In genomic region chr22:40216041-40216756, GRCh38 we compare ENCODE assay signal across 9 cellular contexts. TPM values are rescaled to one million over a fixed set of nuclear protein-coding genes. Genes with fewer than 3 reads are reported as not detected.
DNase-seq lines count a peak whose midpoint lies in the region; ATAC-seq and TF ChIP-seq lines count a peak whose summit lies in the region.
"Had no signal": no experiment of that assay in that cellular context is flagged by ENCODE, and none has a peak within 500 bp of the region (broad histone marks: within the 10 kb centered on the region; RNA-seq: fewer than 3 reads in every experiment).

No MANE protein-coding gene starts in this region.

- H3K9me3 ChIP-seq in mucosa of rectum (ENCODE audit: control insufficient read depth in 2 of 2, low read length in 2 of 2), result no peaks in the 10 kb centered on the region
- H3K9me3 ChIP-seq: adrenal gland had no signal

- H3K79me2 ChIP-seq in GM23338 (replicated peaks; ENCODE audit: insufficient read depth), result peaks cover 100% of the 10 kb centered on the region

- peaks cover 80% of the 10 kb centered on the region for H3K4me1 ChIP-seq in GM23338 (ENCODE audit: insufficient read depth)
- H3K4me1 ChIP-seq in mucosa of rectum (ENCODE audit: control insufficient read depth in 2 of 2, insufficient read depth in 2 of 2, low read length in 2 of 2), result peaks cover 6 to 15% of the 10 kb centered on the region in 2 donors

- H3K36me3 Mint-ChIP-seq in GM23338 (ENCODE audit: low read depth), result peaks cover 15% of the 10 kb centered on the region; the same call in 1 of the 3 replicates
- H3K36me3 Mint-ChIP-seq in activated CD4-positive, alpha-beta memory T cell treated with anti-CD3 and anti-CD28 coated beads, Interleukin-2, amount 10 ng/mL, durations not matched to agents 7 days and 5 days (ENCODE audit: low read depth), result peaks cover 9% of the 10 kb centered on the region

- ATAC-seq in GM23338 (peak; percentile 19), HG03432 (IDR thresholded peaks at IDR 0.05; ENCODE audit: unreplicated experiment) (no peak), GM18519 (IDR thresholded peaks at IDR 0.05; ENCODE audit: low FRiP score, unreplicated experiment) (no peak), GM19467 (IDR thresholded peaks at IDR 0.05; ENCODE audit: unreplicated experiment) (no peak)

- H3K27me3 ChIP-seq in GM23338 (ENCODE audit: insufficient read depth) (no peaks in the 10 kb centered on the region), mucosa of rectum (ENCODE audit: control insufficient read depth in 2 of 2, insufficient read depth in 2 of 2, low read length in 2 of 2) (no peaks in the 10 kb centered on the region)
- H3K27me3 ChIP-seq: adrenal gland had no signal

- peaks cover 41% of the 10 kb centered on the region for H4K20me1 ChIP-seq in GM23338 (replicated peaks; ENCODE audit: insufficient read depth)

- TF ChIP-seq CTCF in GM10248 (IDR thresholded peaks at IDR 0.05; ENCODE audit: control extremely low read depth, extremely low read depth, low read depth, missing control alignments) (no peak), GM23338 (conservative IDR thresholded peaks at IDR 0.05; ENCODE audit: low read depth in 2 of 2) (no peak)

- no peaks in the 10 kb centered on the region for H3K9me3 Mint-ChIP-seq in GM23338
- H3K9me3 Mint-ChIP-seq in activated CD4-positive, alpha-beta memory T cell treated with anti-CD3 and anti-CD28 coated beads, Interleukin-2, amount 10 ng/mL, durations not matched to agents 7 days and 5 days, result no peaks in the 10 kb centered on the region

- H2AFZ ChIP-seq in GM23338, result no peak overlapping the region

- H3K4me3 Mint-ChIP-seq in GM23338, result no peak overlapping the region; the same call in 2 of the 3 replicates
- H3K4me3 Mint-ChIP-seq in activated CD4-positive, alpha-beta memory T cell treated with anti-CD3 and anti-CD28 coated beads, Interleukin-2, amount 10 ng/mL, durations not matched to agents 7 days and 5 days, result peak overlapping the region; percentile 28

- peaks cover 10% of the 10 kb centered on the region for H3K27me3 Mint-ChIP-seq in GM23338 (ENCODE audit: insufficient read depth, low read depth, poor library complexity)
- no peaks in the 10 kb centered on the region for H3K27me3 Mint-ChIP-seq in activated CD4-positive, alpha-beta memory T cell treated with anti-CD3 and anti-CD28 coated beads, Interleukin-2, amount 10 ng/mL, durations not matched to agents 7 days and 5 days

- H3K27ac Mint-ChIP-seq in GM23338, result peak overlapping the region; percentile 23
- H3K27ac Mint-ChIP-seq in activated CD4-positive, alpha-beta memory T cell treated with anti-CD3 and anti-CD28 coated beads, Interleukin-2, amount 10 ng/mL, durations not matched to agents 7 days and 5 days, result peak overlapping the region; percentile 73

- H3K27ac ChIP-seq in GM23338 (ENCODE audit: low read depth) (peak overlapping the region; percentile 23; the same call in 1 of the 2 replicates), mucosa of rectum (ENCODE audit: low read depth in 2 of 2, low read length in 2 of 2) (peak overlapping the region; percentile 18 to 32), caudate nucleus (ENCODE audit: low read depth, low read length) (no peak overlapping the region)

- H3F3A ChIP-seq in GM23338 (replicated peaks; ENCODE audit: low read depth), result no peaks in the 10 kb centered on the region

- CTCF ChIA-PET in GM10248 (lab: Yijun Ruan, JAX), result interaction anchor here (0.7 to 1.5 kb wide), 3 partner anchors 9 to 131 kb away, joined by 3 read pairs; no protein-coding TSS in a partner anchor
- CTCF ChIA-PET in activated CD4-positive, alpha-beta memory T cell treated with anti-CD3 and anti-CD28 coated beads, Interleukin-2, amount 10 ng/mL, durations not matched to agents 7 days and 5 days (lab: Charles Lee), result interaction anchor here (0.6 to 1.5 kb wide), 2 partner anchors 35 to 82 kb away, joined by 3 to 5 read pairs; no protein-coding TSS in a partner anchor

- DNase-seq in GM10248 (ENCODE audit: extremely low spot score) (peak; percentile 39), GM23338 (ENCODE audit: low spot score) (no peak), caudate nucleus (lab: John Stamatoyannopoulos, UW) (no peak)
- DNase-seq in activated CD4-positive, alpha-beta memory T cell treated with anti-CD3 and anti-CD28 coated beads, Interleukin-2, amount 10 ng/mL, durations not matched to agents 7 days and 5 days, result peak; percentile 26

- H3K36me3 ChIP-seq in GM23338 (ENCODE audit: insufficient read depth) (no peaks in the 10 kb centered on the region), mucosa of rectum (ENCODE audit: control insufficient read depth in 2 of 2, insufficient read depth in 2 of 2, low read length in 2 of 2) (peaks cover 0 to 4% of the 10 kb centered on the region in 2 donors)
- H3K36me3 ChIP-seq: adrenal gland had no signal

- no peaks in the 10 kb centered on the region for H3K9me2 ChIP-seq in GM23338 (ENCODE audit: insufficient read depth)

- peak overlapping the region; percentile 30 for H3K4me2 ChIP-seq in GM23338

- POLR2A ChIA-PET in GM10248 (lab: Yijun Ruan, JAX), result interaction anchor here (1.8 kb wide), 1 partner anchor 39 kb away, joined by 6 read pairs; the partner anchor contains the start of gene TNRC6B
- POLR2A ChIA-PET in activated CD4-positive, alpha-beta memory T cell treated with anti-CD3 and anti-CD28 coated beads, Interleukin-2, amount 10 ng/mL, durations not matched to agents 7 days and 5 days (lab: Charles Lee), result interaction anchor here (0.8 to 2.5 kb wide), 16 partner anchors 8 to 172 kb away, joined by 3 to 14 read pairs (median 4); partner anchors contain the start of genes ADSL and TNRC6B

- H3K9ac ChIP-seq in mucosa of rectum (ENCODE audit: low read depth in 1 of 2, low read length in 2 of 2), result no peak overlapping the region

- H3K4me1 Mint-ChIP-seq in GM23338, result peaks cover 82% of the 10 kb centered on the region
- H3K4me1 Mint-ChIP-seq in activated CD4-positive, alpha-beta memory T cell treated with anti-CD3 and anti-CD28 coated beads, Interleukin-2, amount 10 ng/mL, durations not matched to agents 7 days and 5 days, result peaks cover 67% of the 10 kb centered on the region

- H3K4me3 ChIP-seq in GM23338, result no peak overlapping the region
- peak overlapping the region in 1 of 2 donors; percentile 8 for H3K4me3 ChIP-seq in mucosa of rectum (ENCODE audit: low read length in 2 of 2)
- H3K4me3 ChIP-seq: adrenal gland had no signal

TF ChIP-seq in GM23338, 12 proteins besides CTCF, POLR2A, EP300 and RAD21:
- no peak for TF ChIP-seq ETS1 (IDR thresholded peaks at IDR 0.05)
- no peak for TF ChIP-seq POLR2AphosphoS5 (IDR thresholded peaks at IDR 0.05; ENCODE audit: low read depth)
- TF ChIP-seq ZNF331 (CRISPR knock-in tag; IDR thresholded peaks at IDR 0.05; ENCODE audit: low read depth), result no peak
- TF ChIP-seq CREB1 (CRISPR knock-in tag; IDR thresholded peaks at IDR 0.05; ENCODE audit: low read depth), result no peak
- TF ChIP-seq EZH2 (IDR thresholded peaks at IDR 0.05; ENCODE audit: low read depth, unreplicated experiment), result no peak
TF ChIP-seq in GM23338: peak in this region for 0.

RNA-seq across cellular contexts. Expression of gene TNRC6B, which starts 38.5 kb away (rescaled TPM):
- total RNA-seq in GM23338 (2014; rRNA removed; shearing (Covaris generic)), result 41.4 and 46.9 TPM in 2 replicates
- 87.8 and 91.3 TPM in 2 replicates for polyA plus RNA-seq in GM23338 (2016; fragmentation: Nextera tagmentation; extraction: Ambion mirVana)
- total RNA-seq in activated CD4-positive, alpha-beta memory T cell treated with anti-CD3 and anti-CD28 coated beads, Interleukin-2, amount 10 ng/mL, durations not matched to agents 7 days and 5 days, result 10 to 100 TPM; 51.0 to 55.0 TPM

Comparison
In these comparisons a context has a peak if more than half of its experiments do, and no peak if none do; other contexts are left out.
1. DNase-seq: peak in GM10248 (single experiment) and activated CD4-positive, alpha-beta memory T cell treated with anti-CD3 and anti-CD28 coated beads, Interleukin-2, amount 10 ng/mL, durations not matched to agents 7 days and 5 days (single experiment); none in GM23338 (single experiment) and caudate nucleus (0 of 61).